Comparison of ENCODE assay signal across 17 cellular contexts in genomic region chr16:35908942-35909341, GRCh38.
DNase-seq lines count a peak whose midpoint lies in the region; TF ChIP-seq lines count a peak whose summit lies in the region.
"Had no signal": no experiment of that assay in that cellular context is flagged by ENCODE, and none has a peak within 500 bp of the region (broad histone marks: within the 10 kb centered on the region; RNA-seq: fewer than 3 reads in every experiment).

No MANE protein-coding gene starts in this region.

- no peak overlapping the region for H3K4me3 Mint-ChIP-seq in activated naive CD4-positive, alpha-beta T cell treated with anti-CD3 and anti-CD28 coated beads for 36 hours
- H3K4me3 Mint-ChIP-seq: stimulated activated naive CD8-positive, alpha-beta T cell treated with anti-CD3 and anti-CD28 coated beads, Interleukin-15, Interleukin-2, amounts not matched to agents 100 ng/mL and 50 ng/mL, for 24 hours had no signal

- H3K9me3 ChIP-seq in testis: no peaks in the 10 kb centered on the region
- no peaks in the 10 kb centered on the region for H3K9me3 ChIP-seq in ascending aorta

- TF ChIP-seq CTCF in testis (IDR thresholded peaks at IDR 0.05) (peak in 2 of 3 experiments; percentile 24 to 46), ascending aorta (IDR thresholded peaks at IDR 0.05) (no peak)

- H3K27ac ChIP-seq in testis (no peak overlapping the region), ascending aorta (no peak overlapping the region)
- H3K27ac ChIP-seq: dorsolateral prefrontal cortex, GM23248, VCaP had no signal

- no peak overlapping the region for H3K4me3 ChIP-seq in Jurkat, Clone E6-1 (ENCODE audit: low read length)
- H3K4me3 ChIP-seq in testis: no peak overlapping the region
- H3K4me3 ChIP-seq in ascending aorta: no peak overlapping the region
- H3K4me3 ChIP-seq: dorsolateral prefrontal cortex, GM23248 had no signal

- peaks cover 52% of the 10 kb centered on the region for H3K9me3 Mint-ChIP-seq in activated naive CD4-positive, alpha-beta T cell treated with anti-CD3 and anti-CD28 coated beads for 36 hours

- CTCF ChIA-PET in activated naive CD4-positive, alpha-beta T cell treated with anti-CD3 and anti-CD28 coated beads for 36 hours (lab: Charles Lee): no interaction called here

- 38 to 54% methylated on average over 2 of the region's 2 CpGs for WGBS in testis, 2 donors

- intact Hi-C loops in activated naive CD4-positive, alpha-beta T cell treated with anti-CD3 and anti-CD28 coated beads for 36 hours (cut with micrococcal nuclease): no loop called here
- intact Hi-C loops in testis (cut with DNase I; ENCODE audit: low total_unique reads): no loop called here
- intact Hi-C loops in ascending aorta (cut with DNase I): no loop called here
- intact Hi-C loops in cardiac septum (cut with DNase I): no loop called here

- H3K36me3 ChIP-seq in testis (ENCODE audit: low read depth, missing control alignments) (no peaks in the 10 kb centered on the region), ascending aorta (no peaks in the 10 kb centered on the region)

- peaks cover 1% of the 10 kb centered on the region for H3K36me3 Mint-ChIP-seq in activated naive CD4-positive, alpha-beta T cell treated with anti-CD3 and anti-CD28 coated beads for 36 hours (ENCODE audit: low read depth)

- no peaks in the 10 kb centered on the region for H3K27me3 ChIP-seq in testis
- H3K27me3 ChIP-seq in ascending aorta: no peaks in the 10 kb centered on the region

- no peak for TF ChIP-seq POLR2A in testis (IDR thresholded peaks at IDR 0.05)

- H3K4me1 ChIP-seq in testis (no peaks in the 10 kb centered on the region), ascending aorta (no peaks in the 10 kb centered on the region)

- DNase-seq in activated naive CD4-positive, alpha-beta T cell treated with anti-CD3 and anti-CD28 coated beads for 36 hours: peak; percentile 16
- no peak for DNase-seq in activated naive CD4-positive, alpha-beta T cell (lab: John Stamatoyannopoulos, UW)
- DNase-seq in Jurkat, Clone E6-1 (ENCODE audit: low read depth, low spot score): peak; percentile 61
- DNase-seq in RPMI8226: peak; percentile 51
- peak; percentile 42 for DNase-seq in testis
- DNase-seq in ascending aorta (ENCODE audit: low spot score in 2 of 2): no peak
- DNase-seq in germinal center (ENCODE audit: low spot score): no peak
- no peak for DNase-seq in cardiac septum (ENCODE audit: low spot score)
- DNase-seq: activated T-cell treated with anti-CD3 and anti-CD28 coated beads, Interleukin-2, amount 50 U/mL, for 1 hour; amygdala; dorsolateral prefrontal cortex; foreskin melanocyte; GM23248; NCI-H2029; stimulated activated CD4-positive, alpha-beta T cell treated with anti-CD3 and anti-CD28 coated beads, Interleukin-4, amount 100 ng/mL, for 4 hours had no signal

- no peaks in the 10 kb centered on the region for H3K27me3 Mint-ChIP-seq in activated naive CD4-positive, alpha-beta T cell treated with anti-CD3 and anti-CD28 coated beads for 36 hours (ENCODE audit: low read depth)
- H3K27me3 Mint-ChIP-seq: stimulated activated naive CD8-positive, alpha-beta T cell treated with anti-CD3 and anti-CD28 coated beads, Interleukin-15, Interleukin-2, amounts not matched to agents 100 ng/mL and 50 ng/mL, for 24 hours had no signal

- no peak overlapping the region for H3K27ac Mint-ChIP-seq in activated naive CD4-positive, alpha-beta T cell treated with anti-CD3 and anti-CD28 coated beads for 36 hours
- H3K27ac Mint-ChIP-seq: stimulated activated naive CD8-positive, alpha-beta T cell treated with anti-CD3 and anti-CD28 coated beads, Interleukin-15, Interleukin-2, amounts not matched to agents 100 ng/mL and 50 ng/mL, for 24 hours had no signal

- H3K4me1 Mint-ChIP-seq in activated naive CD4-positive, alpha-beta T cell treated with anti-CD3 and anti-CD28 coated beads for 36 hours (ENCODE audit: low read depth): peaks cover 2% of the 10 kb centered on the region

Comparison
In these comparisons a context has a peak if more than half of its experiments do, and no peak if none do; other contexts are left out.
1. DNase-seq: peak in activated naive CD4-positive, alpha-beta T cell treated with anti-CD3 and anti-CD28 coated beads for 36 hours (single experiment), Jurkat, Clone E6-1 (single experiment), RPMI8226 (single experiment) and testis (single experiment); none in activated naive CD4-positive, alpha-beta T cell (0 of 4), ascending aorta (0 of 2), germinal center (single experiment) and cardiac septum (single experiment).
2. CTCF ChIP-seq: peak in testis (2 of 3); none in ascending aorta (0 of 3).